In genomic region chr2:86274918-86275275, GRCh38 we compare ENCODE assay signal across 9 cellular contexts.
DNase-seq lines count a peak whose midpoint lies in the region; ATAC-seq and TF ChIP-seq lines count a peak whose summit lies in the region.
"Had no signal": no experiment of that assay in that cellular context is flagged by ENCODE, and none has a peak within 500 bp of the region (broad histone marks: within the 10 kb centered on the region; RNA-seq: fewer than 3 reads in every experiment).

No MANE protein-coding gene starts in this region.

- CTCF ChIA-PET in Panc1 (lab: Charles Lee) = no interaction called here

- WGBS in right lobe of liver (ENCODE audit: insufficient coverage, low coverage, low lambda C conversion rate, missing lambda C conversion rate) = 79% methylated on average over 2 of the region's 3 CpGs
- 88% methylated on average over 3 of the region's 3 CpGs for WGBS in prostate gland

- no peaks in the 10 kb centered on the region for H3K4me1 ChIP-seq in Panc1 (ENCODE audit: control insufficient read depth, insufficient read depth, low read length)
- no peaks in the 10 kb centered on the region for H3K4me1 ChIP-seq in right lobe of liver
- H3K4me1 ChIP-seq in prostate gland (replicated peaks) = no peaks in the 10 kb centered on the region

- intact Hi-C loops in Panc1 (cut with micrococcal nuclease; ENCODE audit: unreplicated experiment) (no loop called here), right lobe of liver (cut with DNase I) (no loop called here), prostate gland (cut with DNase I) (no loop called here)

- H3K9me3 ChIP-seq in Panc1 (ENCODE audit: control insufficient read depth, insufficient read depth, low read depth, low read length) (peaks cover 6% of the 10 kb centered on the region; the same call in 1 of the 2 replicates), right lobe of liver (peaks cover 0 to 9% (median 0%) of the 10 kb centered on the region in 4 donors), prostate gland (no peaks in the 10 kb centered on the region)

- DNase-seq in GM12865 (ENCODE audit: low read depth) (peak; percentile 71), Panc1 (ENCODE audit: low read depth, low spot score) (no peak), right lobe of liver (peak in 1 of 3 donors; percentile 59), CD1c-positive myeloid dendritic cell (ENCODE audit: extremely low spot score) (no peak), prostate gland (ENCODE audit: low spot score) (no peak)
- DNase-seq: SIG-M5 had no signal

- BruUV-seq in Panc1 (replicated peaks; lab: Mats Ljungman, UMichigan) = no TSS peak

- TF ChIP-seq CTCF in GM12865 (IDR thresholded peaks at IDR 0.05; ENCODE audit: insufficient read depth, low read depth, low read length, missing control alignments) (no peak), Panc1 (IDR thresholded peaks at IDR 0.05) (no peak), right lobe of liver (IDR thresholded peaks at IDR 0.05) (no peak), prostate gland (IDR thresholded peaks at IDR 0.05) (no peak)

- POLR2A ChIA-PET in Panc1 (lab: Charles Lee) = no interaction called here

- in situ Hi-C loops in Panc1 (cut with HindIII; ENCODE audit: low pct_unique_long_range_greater_than_20kb, low sequenced_read_pairs) = no loop called here

- H3K27me3 ChIP-seq in Panc1 (ENCODE audit: control insufficient read depth, insufficient read depth, low read length) (peaks cover 8% of the 10 kb centered on the region), right lobe of liver (no peaks in the 10 kb centered on the region), prostate gland (replicated peaks; ENCODE audit: insufficient read depth) (no peaks in the 10 kb centered on the region)

- no peak for TF ChIP-seq POLR2A in right lobe of liver (IDR thresholded peaks at IDR 0.05)
- TF ChIP-seq POLR2A in prostate gland (IDR thresholded peaks at IDR 0.05) = no peak

- H3K36me3 ChIP-seq in Panc1 (ENCODE audit: control insufficient read depth, insufficient read depth, low read length) (no peaks in the 10 kb centered on the region), right lobe of liver (no peaks in the 10 kb centered on the region), prostate gland (no peaks in the 10 kb centered on the region)

- ATAC-seq in HG02588 (IDR thresholded peaks at IDR 0.05; ENCODE audit: unreplicated experiment) (peak; percentile 74), Panc1 (peak; percentile 26; the same call in 1 of the 2 replicates), right lobe of liver (peak in 3 of 4 donors; percentile 30 to 47 (median 43)), GM18873 (IDR thresholded peaks at IDR 0.05; ENCODE audit: low FRiP score, unreplicated experiment) (no peak), GM21528 (IDR thresholded peaks at IDR 0.05; ENCODE audit: low FRiP score, unreplicated experiment) (no peak)

- H3K4me3 ChIP-seq in GM12865 (ENCODE audit: low read depth, low read length) = no peak overlapping the region
- H3K4me3 ChIP-seq in Panc1 (ENCODE audit: low read depth in 2 of 2, low read length in 2 of 2) = no peak overlapping the region
- no peak overlapping the region for H3K4me3 ChIP-seq in right lobe of liver
- no peak overlapping the region for H3K4me3 ChIP-seq in prostate gland

- H3K27ac ChIP-seq in Panc1 (ENCODE audit: low read length) (no peak overlapping the region), right lobe of liver (no peak overlapping the region), prostate gland (no peak overlapping the region)

Comparison
In these comparisons a context has a peak if more than half of its experiments do, and no peak if none do; other contexts are left out.
1. ATAC-seq: peak in HG02588 (single experiment), Panc1 (single experiment) and right lobe of liver (3 of 4); none in GM18873 (single experiment) and GM21528 (single experiment).